Comparison of ENCODE assay signal across 17 cellular contexts in genomic region chr6:56096946-56097345, GRCh38.
"Had no signal": no experiment of that assay in that cellular context is flagged by ENCODE, and none has a peak within 500 bp of the region (broad histone marks: within the 10 kb centered on the region; RNA-seq: fewer than 3 reads in every experiment).

No MANE protein-coding gene starts in this region.

- H3K9ac ChIP-seq: parathyroid adenoma had no signal

- H3K4me3 ChIP-seq: esophagus squamous epithelium, gastroesophageal sphincter, thoracic aorta had no signal

- H3K27me3 Mint-ChIP-seq: activated CD4-positive, alpha-beta T cell treated with anti-CD3 and anti-CD28 coated beads for 36 hours; activated CD8-positive, alpha-beta T cell treated with anti-CD3 and anti-CD28 coated beads for 36 hours; activated naive CD8-positive, alpha-beta T cell treated with anti-CD3 and anti-CD28 coated beads, Interleukin-2, amount 10 ng/mL, durations not matched to agents 7 days and 5 days; stimulated activated naive CD8-positive, alpha-beta T cell treated with anti-CD3 and anti-CD28 coated beads, Interleukin-15, amount 100 ng/mL, for 72 hours had no signal

- H3K79me2 ChIP-seq: parathyroid adenoma had no signal

- H3K4me1 Mint-ChIP-seq: activated CD4-positive, alpha-beta T cell treated with anti-CD3 and anti-CD28 coated beads for 36 hours; activated naive CD8-positive, alpha-beta T cell treated with anti-CD3 and anti-CD28 coated beads, Interleukin-2, amount 10 ng/mL, durations not matched to agents 7 days and 5 days; stimulated activated naive CD8-positive, alpha-beta T cell treated with anti-CD3 and anti-CD28 coated beads, Interleukin-15, amount 100 ng/mL, for 72 hours had no signal

- H3K9me3 ChIP-seq: esophagus squamous epithelium, thoracic aorta had no signal

- H3K36me3 Mint-ChIP-seq: activated naive CD8-positive, alpha-beta T cell treated with anti-CD3 and anti-CD28 coated beads, Interleukin-2, amount 10 ng/mL, durations not matched to agents 7 days and 5 days had no signal

- ATAC-seq: activated T-cell treated with anti-CD3 and anti-CD28 coated beads, Interleukin-2, amount 50 U/mL, for 72 hours; gastroesophageal sphincter; stimulated activated naive CD8-positive, alpha-beta T cell treated with anti-CD3 and anti-CD28 coated beads, Interleukin-15, amount 100 ng/mL, for 72 hours had no signal

- H2AFZ ChIP-seq: parathyroid adenoma had no signal

- H3K36me3 ChIP-seq: esophagus squamous epithelium had no signal

- H3K27me3 ChIP-seq: esophagus squamous epithelium, gastroesophageal sphincter had no signal

- H3K27ac Mint-ChIP-seq: activated CD4-positive, alpha-beta T cell treated with anti-CD3 and anti-CD28 coated beads for 36 hours; activated CD8-positive, alpha-beta T cell treated with anti-CD3 and anti-CD28 coated beads for 36 hours; activated naive CD8-positive, alpha-beta T cell treated with anti-CD3 and anti-CD28 coated beads, Interleukin-2, amount 10 ng/mL, durations not matched to agents 7 days and 5 days; activated T-cell treated with anti-CD3 and anti-CD28 coated beads, Interleukin-2, amount 50 U/mL, for 72 hours; stimulated activated naive CD8-positive, alpha-beta T cell treated with anti-CD3 and anti-CD28 coated beads, Interleukin-15, amount 100 ng/mL, for 72 hours had no signal

- H3K4me1 ChIP-seq: gastroesophageal sphincter, parathyroid adenoma had no signal

- H3K4me3 Mint-ChIP-seq: activated CD4-positive, alpha-beta T cell treated with anti-CD3 and anti-CD28 coated beads for 36 hours; activated CD8-positive, alpha-beta T cell treated with anti-CD3 and anti-CD28 coated beads for 36 hours; activated naive CD8-positive, alpha-beta T cell treated with anti-CD3 and anti-CD28 coated beads, Interleukin-2, amount 10 ng/mL, durations not matched to agents 7 days and 5 days; activated T-cell treated with anti-CD3 and anti-CD28 coated beads, Interleukin-2, amount 50 U/mL, for 72 hours; stimulated activated naive CD8-positive, alpha-beta T cell treated with anti-CD3 and anti-CD28 coated beads, Interleukin-15, amount 100 ng/mL, for 72 hours had no signal

- DNase-seq: activated CD4-positive, alpha-beta T cell treated with anti-CD3 and anti-CD28 coated beads for 36 hours; activated CD8-positive, alpha-beta memory T cell treated with anti-CD3 and anti-CD28 coated beads, Interleukin-2, amount 50 U/mL, for 4 hours; activated CD8-positive, alpha-beta T cell treated with anti-CD3 and anti-CD28 coated beads for 36 hours; activated gamma-delta T cell treated with Interleukin-2 at 50 U/mL for 16 hours; activated naive CD8-positive, alpha-beta T cell treated with anti-CD3 and anti-CD28 coated beads, Interleukin-2, amount 10 ng/mL, durations not matched to agents 7 days and 5 days; activated T-cell treated with anti-CD3 and anti-CD28 coated beads, Interleukin-2, amount 50 U/mL, for 72 hours; aorta; esophagus squamous epithelium; kidney glomerular epithelial cell; midbrain; retina; stimulated activated CD4-positive, alpha-beta T cell treated with anti-CD3 and anti-CD28 coated beads, Interleukin-4, amount 100 ng/mL, for 4 hours; stimulated activated naive CD8-positive, alpha-beta T cell treated with anti-CD3 and anti-CD28 coated beads, Interleukin-15, amount 100 ng/mL, for 72 hours had no signal

- H3K27ac ChIP-seq: esophagus squamous epithelium, gastroesophageal sphincter, parathyroid adenoma, thoracic aorta, VCaP had no signal
